In genomic region chr5:103894882-103895281, GRCh38 we compare ENCODE assay signal across 13 cellular contexts.
DNase-seq lines count a peak whose midpoint lies in the region; TF ChIP-seq lines count a peak whose summit lies in the region.
"Had no signal": no experiment of that assay in that cellular context is flagged by ENCODE, and none has a peak within 500 bp of the region (broad histone marks: within the 10 kb centered on the region; RNA-seq: fewer than 3 reads in every experiment).

No MANE protein-coding gene starts in this region.

- H3K9me3 Mint-ChIP-seq in progenitor cell of endocrine pancreas (ENCODE audit: low read depth): peaks cover 9% of the 10 kb centered on the region

- no peak overlapping the region for H3K4me3 Mint-ChIP-seq in progenitor cell of endocrine pancreas (ENCODE audit: low read depth)

- H3K27me3 Mint-ChIP-seq in progenitor cell of endocrine pancreas: no peaks in the 10 kb centered on the region

- peaks cover 14% of the 10 kb centered on the region for H3K4me1 Mint-ChIP-seq in progenitor cell of endocrine pancreas (ENCODE audit: low read depth)

- H3K4me3 ChIP-seq in fibroblast of mammary gland (ENCODE audit: control insufficient read depth, low read depth, low read length): no peak overlapping the region
- H3K4me3 ChIP-seq: GM12878 had no signal

- H3K27ac Mint-ChIP-seq in progenitor cell of endocrine pancreas: peak overlapping the region; percentile 77

- TF ChIP-seq CTCF in fibroblast of mammary gland (conservative IDR thresholded peaks at IDR 0.05; ENCODE audit: control insufficient read depth, insufficient read depth, low read depth, low read length) (no peak), progenitor cell of endocrine pancreas (IDR thresholded peaks at IDR 0.05; ENCODE audit: unreplicated experiment) (no peak)

- no peaks in the 10 kb centered on the region for H3K36me3 Mint-ChIP-seq in progenitor cell of endocrine pancreas (ENCODE audit: insufficient read depth)

- DNase-seq in GM04504 (ENCODE audit: low read depth) (peak; percentile 32), RPMI7951 (ENCODE audit: low read depth) (peak; percentile 7), fibroblast of mammary gland (ENCODE audit: low read depth) (peak; percentile 2), progenitor cell of endocrine pancreas (ENCODE audit: low spot score, unreplicated experiment) (no peak), T1000 (lab: John Stamatoyannopoulos, UW) (no peak), NCI-H2107 treated with DMSO at 0.1 percent for 48 hours (lab: John Stamatoyannopoulos, UW; ENCODE audit: unreplicated experiment) (no peak)
- DNase-seq in activated CD4-positive, alpha-beta T cell treated with anti-CD3 and anti-CD28 coated beads for 1 hour: no peak
- no peak for DNase-seq in stimulated activated CD4-positive, alpha-beta T cell treated with anti-CD3 and anti-CD28 coated beads, Interleukin-4, amount 100 ng/mL, for 24 hours
- DNase-seq: activated CD4-positive, alpha-beta T cell treated with anti-CD3 and anti-CD28 coated beads for 48 hours; activated gamma-delta T cell; Caco-2; Kasumi-1 had no signal

Comparison
In these comparisons a context has a peak if more than half of its experiments do, and no peak if none do; other contexts are left out.
1. DNase-seq: peak in GM04504 (single experiment), RPMI7951 (single experiment) and fibroblast of mammary gland (single experiment); none in progenitor cell of endocrine pancreas (single experiment), T1000 (single experiment), activated CD4-positive, alpha-beta T cell treated with anti-CD3 and anti-CD28 coated beads for 1 hour (single experiment), stimulated activated CD4-positive, alpha-beta T cell treated with anti-CD3 and anti-CD28 coated beads, Interleukin-4, amount 100 ng/mL, for 24 hours (single experiment) and NCI-H2107 treated with DMSO at 0.1 percent for 48 hours (single experiment).